1 cellular context compared by ENCODE assay signal in the genomic region with DNA sequence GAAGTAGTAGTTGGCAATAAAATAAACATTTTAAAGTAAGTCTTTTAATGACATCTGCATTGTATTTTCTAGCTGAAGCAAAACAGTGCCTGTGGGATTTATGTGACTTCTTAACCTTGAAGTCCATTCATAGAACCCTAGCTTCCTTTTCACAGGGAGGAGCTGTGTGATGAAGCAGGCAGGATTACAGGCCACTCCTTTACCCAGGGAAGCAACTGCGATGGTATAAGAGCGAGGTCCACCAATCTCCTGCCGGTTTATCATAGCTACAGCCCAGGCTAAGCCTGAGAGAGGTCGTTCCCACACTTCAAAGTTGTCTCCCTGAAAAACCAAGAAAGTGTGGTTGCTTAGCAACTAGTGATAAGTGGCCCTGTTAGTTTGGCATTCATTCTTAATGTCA.
TF ChIP-seq lines count a peak whose summit lies in the region.

No MANE protein-coding gene starts in this region.

TF ChIP-seq in IMR-90, 13 proteins besides CTCF, POLR2A, EP300 and RAD21 (continued from another document):
- TF ChIP-seq RFX5 (IDR thresholded peaks at IDR 0.05; ENCODE audit: low read depth, low read length), result no peak
- TF ChIP-seq FOS (IDR thresholded peaks at IDR 0.05; ENCODE audit: low read depth, low read length), result no peak
- TF ChIP-seq SMC3 (IDR thresholded peaks at IDR 0.05; ENCODE audit: low read depth, low read length), result no peak
- TF ChIP-seq RCOR1 (IDR thresholded peaks at IDR 0.05; ENCODE audit: insufficient replicate concordance, low read length), result no peak
- TF ChIP-seq, protein P1, sequence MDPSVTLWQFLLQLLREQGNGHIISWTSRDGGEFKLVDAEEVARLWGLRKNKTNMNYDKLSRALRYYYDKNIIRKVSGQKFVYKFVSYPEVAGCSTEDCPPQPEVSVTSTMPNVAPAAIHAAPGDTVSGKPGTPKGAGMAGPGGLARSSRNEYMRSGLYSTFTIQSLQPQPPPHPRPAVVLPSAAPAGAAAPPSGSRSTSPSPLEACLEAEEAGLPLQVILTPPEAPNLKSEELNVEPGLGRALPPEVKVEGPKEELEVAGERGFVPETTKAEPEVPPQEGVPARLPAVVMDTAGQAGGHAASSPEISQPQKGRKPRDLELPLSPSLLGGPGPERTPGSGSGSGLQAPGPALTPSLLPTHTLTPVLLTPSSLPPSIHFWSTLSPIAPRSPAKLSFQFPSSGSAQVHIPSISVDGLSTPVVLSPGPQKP (IDR thresholded peaks at IDR 0.05; ENCODE audit: borderline replicate concordance, low read depth, low read length), result no peak
- TF ChIP-seq MAFK (IDR thresholded peaks at IDR 0.05; ENCODE audit: low read depth, low read length), result no peak
- no peak for TF ChIP-seq CHD1 (IDR thresholded peaks at IDR 0.05; ENCODE audit: low read depth, low read length)
- TF ChIP-seq BHLHE40 (IDR thresholded peaks at IDR 0.05; ENCODE audit: low read depth, low read length), result no peak
- TF ChIP-seq CEBPB (IDR thresholded peaks at IDR 0.05; ENCODE audit: low read depth, low read length), result no peak
- TF ChIP-seq, protein P2, sequence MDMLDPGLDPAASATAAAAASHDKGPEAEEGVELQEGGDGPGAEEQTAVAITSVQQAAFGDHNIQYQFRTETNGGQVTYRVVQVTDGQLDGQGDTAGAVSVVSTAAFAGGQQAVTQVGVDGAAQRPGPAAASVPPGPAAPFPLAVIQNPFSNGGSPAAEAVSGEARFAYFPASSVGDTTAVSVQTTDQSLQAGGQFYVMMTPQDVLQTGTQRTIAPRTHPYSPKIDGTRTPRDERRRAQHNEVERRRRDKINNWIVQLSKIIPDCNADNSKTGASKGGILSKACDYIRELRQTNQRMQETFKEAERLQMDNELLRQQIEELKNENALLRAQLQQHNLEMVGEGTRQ (IDR thresholded peaks at IDR 0.05; ENCODE audit: low read depth, low read length), result no peak
